In the genomic region with DNA sequence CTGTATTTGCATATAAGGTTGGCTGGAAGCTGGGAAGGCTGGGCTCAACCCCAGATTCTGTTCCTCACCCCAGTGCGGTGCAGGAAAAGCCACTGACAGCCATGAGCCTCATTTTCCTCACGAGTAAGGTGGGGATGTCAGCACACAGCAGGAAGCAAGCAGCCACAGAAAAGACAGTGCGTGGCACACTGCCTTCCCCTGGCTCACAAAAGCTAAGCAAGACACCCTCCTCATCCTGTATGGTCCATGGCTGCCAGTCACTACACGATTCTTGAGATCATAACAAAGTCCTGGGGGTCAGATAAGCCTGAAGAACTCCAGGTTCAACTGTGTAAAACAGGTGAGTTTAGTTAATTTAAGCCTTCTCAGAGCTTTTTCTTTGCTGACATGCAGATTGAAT, we compare ENCODE assay signal across 23 cellular contexts. TPM values are rescaled to one million over a fixed set of nuclear protein-coding genes. Genes with fewer than 3 reads are reported as not detected.
DNase-seq lines count a peak whose midpoint lies in the region; ATAC-seq and TF ChIP-seq lines count a peak whose summit lies in the region.
"Had no signal": no experiment of that assay in that cellular context is flagged by ENCODE, and none has a peak within 500 bp of the region (broad histone marks: within the 10 kb centered on the region; RNA-seq: fewer than 3 reads in every experiment).

No MANE protein-coding gene starts in this region.

- H3K4me3 Mint-ChIP-seq in activated naive CD4-positive, alpha-beta T cell treated with anti-CD3 and anti-CD28 coated beads, Interleukin-2, amount 10 ng/mL, durations not matched to agents 7 days and 5 days, result no peak overlapping the region
- H3K4me3 Mint-ChIP-seq in activated T-helper 2 cell treated with anti-CD3 and anti-CD28 coated beads, Interferon-gamma antibody, Interleukin-2, Interleukin-4, amounts not matched to agents 10 μg/mL and 5 μg/mL and 100 μg/mL, durations not matched to agents 14 hours and 24 hours and 36 hours (ENCODE audit: low read depth), result no peak overlapping the region

- H3K4me1 Mint-ChIP-seq in activated naive CD4-positive, alpha-beta T cell treated with anti-CD3 and anti-CD28 coated beads, Interleukin-2, amount 10 ng/mL, durations not matched to agents 7 days and 5 days, result peaks cover 31% of the 10 kb centered on the region
- peaks cover 69% of the 10 kb centered on the region for H3K4me1 Mint-ChIP-seq in activated T-helper 2 cell treated with anti-CD3 and anti-CD28 coated beads, Interferon-gamma antibody, Interleukin-2, Interleukin-4, amounts not matched to agents 10 μg/mL and 5 μg/mL and 100 μg/mL, durations not matched to agents 14 hours and 24 hours and 36 hours (ENCODE audit: low read depth)

- DNase-seq in activated naive CD4-positive, alpha-beta T cell treated with anti-CD3 and anti-CD28 coated beads, Interleukin-2, amount 10 ng/mL, durations not matched to agents 7 days and 5 days, result peak; percentile 27
- DNase-seq in activated naive CD4-positive, alpha-beta T cell treated with Interleukin-2 at 50 U/mL for 16 hours, result no peak
- DNase-seq in activated T-helper 2 cell treated with anti-CD3 and anti-CD28 coated beads, Interferon-gamma antibody, Interleukin-2, Interleukin-4, amounts not matched to agents 10 μg/mL and 5 μg/mL and 100 μg/mL, durations not matched to agents 14 hours and 24 hours and 36 hours (ENCODE audit: low spot score), result no peak
- DNase-seq in foreskin fibroblast (no peak), EL (no peak)
- DNase-seq: AML-193; CD4-positive, alpha-beta memory T cell; COR-L47; DMS79; KBM-7; NCI-H2029; NCI-H446; NCI-H524 treated with DMSO at 0.1 percent for 48 hours; NCI-H82; Right ventricle myocardium superior; RPMI8226 had no signal

- H3K9me3 Mint-ChIP-seq in activated naive CD4-positive, alpha-beta T cell treated with anti-CD3 and anti-CD28 coated beads, Interleukin-2, amount 10 ng/mL, durations not matched to agents 7 days and 5 days, result no peaks in the 10 kb centered on the region
- H3K9me3 Mint-ChIP-seq in activated T-helper 2 cell treated with anti-CD3 and anti-CD28 coated beads, Interferon-gamma antibody, Interleukin-2, Interleukin-4, amounts not matched to agents 10 μg/mL and 5 μg/mL and 100 μg/mL, durations not matched to agents 14 hours and 24 hours and 36 hours, result no peaks in the 10 kb centered on the region
- H3K9me3 Mint-ChIP-seq: CD4-positive, alpha-beta memory T cell had no signal

- peak overlapping the region; percentile 35 for H3K27ac ChIP-seq in KOPT-K1 (ENCODE audit: low read depth, low read length, poor library complexity, severe bottlenecking)
- H3K27ac ChIP-seq: A549; BLaER1 treated with 17β-estradiol and CSF1 and Interleukin-3, amounts not matched to agents 10 nM and 100 nM; SJSA1 had no signal

- no peaks in the 10 kb centered on the region for H3K36me3 ChIP-seq in KOPT-K1 (ENCODE audit: insufficient read depth, low read length)
- H3K36me3 ChIP-seq: SJSA1 had no signal

- no peak overlapping the region for H3K27ac Mint-ChIP-seq in activated naive CD4-positive, alpha-beta T cell treated with anti-CD3 and anti-CD28 coated beads, Interleukin-2, amount 10 ng/mL, durations not matched to agents 7 days and 5 days
- peak overlapping the region; percentile 7 for H3K27ac Mint-ChIP-seq in activated T-helper 2 cell treated with anti-CD3 and anti-CD28 coated beads, Interferon-gamma antibody, Interleukin-2, Interleukin-4, amounts not matched to agents 10 μg/mL and 5 μg/mL and 100 μg/mL, durations not matched to agents 14 hours and 24 hours and 36 hours

- H3K4me3 ChIP-seq in foreskin fibroblast (ENCODE audit: low read depth in 1 of 2, low read length in 2 of 2), result no peak overlapping the region
- H3K4me3 ChIP-seq: A549; BLaER1 treated with 17β-estradiol and CSF1 and Interleukin-3, amounts not matched to agents 10 nM and 100 nM; SJSA1 had no signal

- no peak for TF ChIP-seq CTCF in foreskin fibroblast (IDR thresholded peaks at IDR 0.05; ENCODE audit: low read depth, low read length)

- no peaks in the 10 kb centered on the region for H3K36me3 Mint-ChIP-seq in activated naive CD4-positive, alpha-beta T cell treated with anti-CD3 and anti-CD28 coated beads, Interleukin-2, amount 10 ng/mL, durations not matched to agents 7 days and 5 days
- H3K36me3 Mint-ChIP-seq in activated T-helper 2 cell treated with anti-CD3 and anti-CD28 coated beads, Interferon-gamma antibody, Interleukin-2, Interleukin-4, amounts not matched to agents 10 μg/mL and 5 μg/mL and 100 μg/mL, durations not matched to agents 14 hours and 24 hours and 36 hours (ENCODE audit: low read depth), result peaks cover 21% of the 10 kb centered on the region

- H3K9me3 ChIP-seq in KOPT-K1 (ENCODE audit: insufficient read depth, low read length, poor library complexity, severe bottlenecking), result no peaks in the 10 kb centered on the region
- H3K9me3 ChIP-seq: A549; BLaER1 treated with 17β-estradiol and CSF1 and Interleukin-3, amounts not matched to agents 10 nM and 100 nM; SJSA1 had no signal

- intact Hi-C loops in activated T-helper 2 cell treated with anti-CD3 and anti-CD28 coated beads, Interferon-gamma antibody, Interleukin-2, Interleukin-4, amounts not matched to agents 10 μg/mL and 5 μg/mL and 100 μg/mL, durations not matched to agents 14 hours and 24 hours and 36 hours (cut with micrococcal nuclease), result loop anchor here (2.0 to 10.0 kb wide), 2 partner anchors 17 to 231 kb away; no protein-coding TSS in a partner anchor

- CTCF ChIA-PET in activated naive CD4-positive, alpha-beta T cell treated with anti-CD3 and anti-CD28 coated beads, Interleukin-2, amount 10 ng/mL, durations not matched to agents 7 days and 5 days (lab: Charles Lee), result interaction anchor here (1.1 to 2.8 kb wide), 7 partner anchors 16 to 341 kb away, joined by 3 to 13 read pairs (median 5); no protein-coding TSS in a partner anchor

- peaks cover 9% of the 10 kb centered on the region for H3K27me3 Mint-ChIP-seq in activated naive CD4-positive, alpha-beta T cell treated with anti-CD3 and anti-CD28 coated beads, Interleukin-2, amount 10 ng/mL, durations not matched to agents 7 days and 5 days
- no peaks in the 10 kb centered on the region for H3K27me3 Mint-ChIP-seq in activated T-helper 2 cell treated with anti-CD3 and anti-CD28 coated beads, Interferon-gamma antibody, Interleukin-2, Interleukin-4, amounts not matched to agents 10 μg/mL and 5 μg/mL and 100 μg/mL, durations not matched to agents 14 hours and 24 hours and 36 hours (ENCODE audit: low read depth)

- no peak for ATAC-seq in HG03442 (IDR thresholded peaks at IDR 0.05; ENCODE audit: unreplicated experiment)
- ATAC-seq: A549, HCT116 had no signal

RNA-seq across cellular contexts. Expression of gene DDC, which starts 28.9 kb away (rescaled TPM):
- total RNA-seq in activated T-helper 2 cell treated with anti-CD3 and anti-CD28 coated beads, Interferon-gamma antibody, Interleukin-2, Interleukin-4, amounts not matched to agents 10 μg/mL and 5 μg/mL and 100 μg/mL, durations not matched to agents 14 hours and 24 hours and 36 hours, result 0.32 TPM in 1 of 2 replicates, not detected in the other
- total RNA-seq: CD4-positive, alpha-beta memory T cell; H4; Right ventricle myocardium superior; SJSA1 had no signal
